In genomic region chr11:721913-722811, GRCh38 we compare ENCODE assay signal across 9 cellular contexts. TPM values are rescaled to one million over a fixed set of nuclear protein-coding genes. Genes with fewer than 3 reads are reported as not detected.
DNase-seq lines count a peak whose midpoint lies in the region; ATAC-seq and TF ChIP-seq lines count a peak whose summit lies in the region.
"Had no signal": no experiment of that assay in that cellular context is flagged by ENCODE, and none has a peak within 500 bp of the region (broad histone marks: within the 10 kb centered on the region; RNA-seq: fewer than 3 reads in every experiment).

No MANE protein-coding gene starts in this region.

- intact Hi-C loops in PC-3 (cut with micrococcal nuclease): no loop called here

- no peak overlapping the region for H3K4me2 ChIP-seq in PC-3 (ENCODE audit: low read length)

- H3K4me1 Mint-ChIP-seq in stimulated activated memory B cell treated with anti-CD40 and anti-IgM and Interleukin-4, amounts not matched to agents 10 μg/mL and 1 μg/mL and 100 μg/mL, for 72 hours: peaks cover 28% of the 10 kb centered on the region

- no peak overlapping the region for H3K27ac Mint-ChIP-seq in stimulated activated memory B cell treated with anti-CD40 and anti-IgM and Interleukin-4, amounts not matched to agents 10 μg/mL and 1 μg/mL and 100 μg/mL, for 72 hours

- no peak overlapping the region for H3K9ac ChIP-seq in PC-3 (ENCODE audit: low read length)

- peaks cover 4% of the 10 kb centered on the region for H3F3A ChIP-seq in PC-3 (ENCODE audit: low read length, unreplicated experiment)

- no TSS peak for BruUV-seq in PC-3 (replicated peaks; lab: Mats Ljungman, UMichigan)

- no peaks in the 10 kb centered on the region for H4K20me1 ChIP-seq in PC-3 (ENCODE audit: low read length)

- H3K36me3 ChIP-seq in PC-3 (ENCODE audit: low read depth, low read length): peaks cover 9% of the 10 kb centered on the region; the same call in 1 of the 2 replicates
- H3K36me3 ChIP-seq: HAP-1 had no signal

- no peaks in the 10 kb centered on the region for H3K9me2 ChIP-seq in PC-3 (replicated peaks; ENCODE audit: low read length)

- H3K9me3 ChIP-seq in PC-3 (ENCODE audit: low read length): no peaks in the 10 kb centered on the region
- H3K9me3 ChIP-seq: HAP-1 had no signal

- peak; percentile 79 for ATAC-seq in stimulated activated memory B cell treated with anti-CD40 and anti-IgM and Interleukin-4, amounts not matched to agents 10 μg/mL and 1 μg/mL and 100 μg/mL, for 72 hours
- ATAC-seq in omental fat pad (ENCODE audit: low FRiP score) (no peak), foreskin keratinocyte (no peak), PC-3 (no peak)

- H3K27me3 Mint-ChIP-seq in stimulated activated memory B cell treated with anti-CD40 and anti-IgM and Interleukin-4, amounts not matched to agents 10 μg/mL and 1 μg/mL and 100 μg/mL, for 72 hours: peaks cover 14% of the 10 kb centered on the region

- no peak overlapping the region for H2AFZ ChIP-seq in PC-3 (ENCODE audit: low read length)

- peak overlapping the region; percentile 70 for H3K4me3 Mint-ChIP-seq in stimulated activated memory B cell treated with anti-CD40 and anti-IgM and Interleukin-4, amounts not matched to agents 10 μg/mL and 1 μg/mL and 100 μg/mL, for 72 hours

- 0 out of 2 replicates have a peak, but pooled peaks cover 3% of the 10 kb centered on the region for H3K79me2 ChIP-seq in PC-3 (ENCODE audit: low read length)

- H3K4me1 ChIP-seq in foreskin keratinocyte (no peaks in the 10 kb centered on the region), PC-3 (ENCODE audit: insufficient read depth, low read length) (peaks cover 5% of the 10 kb centered on the region)

- DNase-seq in SIG-M5 treated with dmso at 0.1 percent for 504 hours (lab: John Stamatoyannopoulos, UW; ENCODE audit: unreplicated experiment): peak; percentile 62
- DNase-seq in SIG-M5 (lab: John Stamatoyannopoulos, UW): no peak
- peak; percentile 52 for DNase-seq in NOMO-1 treated with dmso at 0.1 percent for 144 hours (lab: John Stamatoyannopoulos, UW; ENCODE audit: unreplicated experiment)
- peak; percentile 58 for DNase-seq in activated naive CD4-positive, alpha-beta T cell treated with Interleukin-2 at 50 U/mL for 16 hours
- no peak for DNase-seq in omental fat pad (ENCODE audit: low spot score)
- DNase-seq in foreskin keratinocyte: no peak
- no peak for DNase-seq in PC-3

- H3K4me3 ChIP-seq in PC-3 (ENCODE audit: low read length): no peak overlapping the region

- CTCF ChIA-PET in PC-3 (lab: Charles Lee): interaction anchor here (0.5 kb wide), 1 partner anchor 23 kb away, joined by 6 read pairs; no protein-coding TSS in a partner anchor

- H3K9me3 Mint-ChIP-seq in stimulated activated memory B cell treated with anti-CD40 and anti-IgM and Interleukin-4, amounts not matched to agents 10 μg/mL and 1 μg/mL and 100 μg/mL, for 72 hours: no peaks in the 10 kb centered on the region

- TF ChIP-seq CTCF in omental fat pad (IDR thresholded peaks at IDR 0.05): no peak
- no peak for TF ChIP-seq CTCF in foreskin keratinocyte (conservative IDR thresholded peaks at IDR 0.05)
- no peak for TF ChIP-seq CTCF in PC-3 (conservative IDR thresholded peaks at IDR 0.05; ENCODE audit: low read depth, low read length)

- POLR2A ChIA-PET in PC-3 (lab: Charles Lee; ENCODE audit: unreplicated experiment): no interaction called here

- no peak overlapping the region for H3K27ac ChIP-seq in foreskin keratinocyte
- H3K27ac ChIP-seq in PC-3 (ENCODE audit: low read length): no peak overlapping the region

- H3K27me3 ChIP-seq in foreskin keratinocyte (no peaks in the 10 kb centered on the region), PC-3 (ENCODE audit: low read length) (no peaks in the 10 kb centered on the region)

- H3K36me3 Mint-ChIP-seq in stimulated activated memory B cell treated with anti-CD40 and anti-IgM and Interleukin-4, amounts not matched to agents 10 μg/mL and 1 μg/mL and 100 μg/mL, for 72 hours: no peaks in the 10 kb centered on the region

RNA-seq across cellular contexts. Expression of gene EPS8L2, which starts 16.1 kb away (rescaled TPM):
- total RNA-seq in omental fat pad: 10 to 100 TPM; 14.1 to 27.6 (median 22.3) TPM
- 48.4 and 61.9 TPM in 2 replicates for total RNA-seq in foreskin keratinocyte
- 60.8 and 67.0 TPM in 2 replicates for polyA plus RNA-seq in foreskin keratinocyte
- 127 and 200 TPM in 2 replicates for total RNA-seq in PC-3 (2014; rRNA removed)

RNA-seq across cellular contexts. Expression of gene TALDO1, which starts 25.1 kb away (rescaled TPM):
- total RNA-seq in omental fat pad: 100 to 1,000 TPM; 183 to 295 (median 239) TPM
- total RNA-seq in foreskin keratinocyte: 172 and 177 TPM in 2 replicates
- 227 TPM in 2 replicates for polyA plus RNA-seq in foreskin keratinocyte
- 287 and 326 TPM in 2 replicates for total RNA-seq in PC-3 (2014; rRNA removed)

RNA-seq across cellular contexts. Expression of gene TMEM80, which starts 26.5 kb away (rescaled TPM):
- total RNA-seq in omental fat pad: 10 to 100 TPM; 16.9 to 31.5 (median 21.1) TPM
- total RNA-seq in foreskin keratinocyte: 12.1 and 19.7 TPM in 2 replicates
- polyA plus RNA-seq in foreskin keratinocyte: 14.3 and 19.3 TPM in 2 replicates
- total RNA-seq in PC-3 (2014; rRNA removed): 10.8 and 16.2 TPM in 2 replicates

RNA-seq across cellular contexts. Expression of gene DEAF1, which starts 27.1 kb away (rescaled TPM):
- total RNA-seq in omental fat pad: 10 to 100 TPM; 20.3 to 29.0 (median 23.0) TPM
- 16.0 and 16.8 TPM in 2 replicates for total RNA-seq in foreskin keratinocyte
- 13.5 and 13.6 TPM in 2 replicates for polyA plus RNA-seq in foreskin keratinocyte
- 31.9 and 42.8 TPM in 2 replicates for total RNA-seq in PC-3 (2014; rRNA removed)

RNA-seq across cellular contexts. Expression of gene GATD1, which starts 55.1 kb away (rescaled TPM):
- total RNA-seq in omental fat pad: 10 to 100 TPM; 12.5 to 19.8 (median 15.1) TPM
- total RNA-seq in foreskin keratinocyte: 37.0 and 37.9 TPM in 2 replicates
- 24.7 and 24.9 TPM in 2 replicates for polyA plus RNA-seq in foreskin keratinocyte
- 38.9 and 39.7 TPM in 2 replicates for total RNA-seq in PC-3 (2014; rRNA removed)

Comparison
In these comparisons a context has a peak if more than half of its experiments do, and no peak if none do; other contexts are left out.
1. DNase-seq: peak in SIG-M5 treated with dmso at 0.1 percent for 504 hours (single experiment), NOMO-1 treated with dmso at 0.1 percent for 144 hours (single experiment) and activated naive CD4-positive, alpha-beta T cell treated with Interleukin-2 at 50 U/mL for 16 hours (single experiment); none in SIG-M5 (single experiment), omental fat pad (single experiment), foreskin keratinocyte (0 of 2) and PC-3 (single experiment).